Comparison of ENCODE assay signal across 2 cellular contexts in genomic region chr19:46069841-46070341, GRCh38.
A peak's percentile ranks its signal among the peaks of the same experiment; 100 is the strongest.
TF ChIP-seq lines count a peak whose summit lies in the region.

No MANE protein-coding gene starts in this region.

TF ChIP-seq in IMR-90, 13 proteins besides CTCF, POLR2A, EP300 and RAD21:
- no peak for TF ChIP-seq MAZ (IDR thresholded peaks at IDR 0.05; ENCODE audit: borderline replicate concordance, low read depth, low read length)
- no peak for TF ChIP-seq SMC3 (IDR thresholded peaks at IDR 0.05; ENCODE audit: low read depth, low read length)
- peak; percentile 55 for TF ChIP-seq BHLHE40 (IDR thresholded peaks at IDR 0.05; ENCODE audit: low read depth, low read length)
- TF ChIP-seq RCOR1 (IDR thresholded peaks at IDR 0.05; ENCODE audit: insufficient replicate concordance, low read length) = no peak
- TF ChIP-seq USF2 (IDR thresholded peaks at IDR 0.05; ENCODE audit: low read depth, low read length) = no peak
- peak; percentile 14; the same call in 1 of the 2 replicates for TF ChIP-seq CEBPB (IDR thresholded peaks at IDR 0.05; ENCODE audit: low read depth, low read length)
- no peak for TF ChIP-seq ELK1 (IDR thresholded peaks at IDR 0.05; ENCODE audit: borderline replicate concordance, low read depth, low read length)
- no peak for TF ChIP-seq MXI1 (IDR thresholded peaks at IDR 0.05; ENCODE audit: borderline replicate concordance, low read depth, low read length)
- no peak for TF ChIP-seq NFE2L2 (IDR thresholded peaks at IDR 0.05; ENCODE audit: low read depth, low read length)
- TF ChIP-seq MAFK (IDR thresholded peaks at IDR 0.05; ENCODE audit: low read depth, low read length) = no peak; the same call in 1 of the 2 replicates
- no peak for TF ChIP-seq RFX5 (IDR thresholded peaks at IDR 0.05; ENCODE audit: low read depth, low read length)
- TF ChIP-seq FOS (IDR thresholded peaks at IDR 0.05; ENCODE audit: low read depth, low read length) = peak; percentile 47; the same call in 1 of the 2 replicates
- TF ChIP-seq CHD1 (IDR thresholded peaks at IDR 0.05; ENCODE audit: low read depth, low read length) = no peak
TF ChIP-seq in IMR-90: peak in this region for 3.

TF ChIP-seq in K562, 482 proteins besides CTCF, POLR2A, EP300 and RAD21:
- TF ChIP-seq SIN3A (IDR thresholded peaks at IDR 0.05; ENCODE audit: borderline replicate concordance in 2 of 2, control insufficient read depth in 1 of 2, low read depth in 2 of 2, low read length in 2 of 2) = no peak
- TF ChIP-seq ELK3 (CRISPR knock-in tag; IDR thresholded peaks at IDR 0.05) = no peak
- TF ChIP-seq MNT (conservative IDR thresholded peaks at IDR 0.05) = no peak
- no peak for TF ChIP-seq ZNF561 (CRISPR knock-in tag; conservative IDR thresholded peaks at IDR 0.05)
- TF ChIP-seq ZNF143 (CRISPR knock-in tag; IDR thresholded peaks at IDR 0.05) = no peak
- TF ChIP-seq ZBTB17 (CRISPR knock-in tag; IDR thresholded peaks at IDR 0.05) = no peak
- TF ChIP-seq PREB (CRISPR knock-in tag; IDR thresholded peaks at IDR 0.05) = no peak
- TF ChIP-seq ZBTB26 (CRISPR knock-in tag; IDR thresholded peaks at IDR 0.05) = no peak
- no peak for TF ChIP-seq ZBTB1 (CRISPR knock-in tag; IDR thresholded peaks at IDR 0.05; ENCODE audit: borderline replicate concordance, low read depth)
- peak; percentile 47; the same call in 1 of the 2 replicates for TF ChIP-seq JUN (IDR thresholded peaks at IDR 0.05; ENCODE audit: borderline replicate concordance, low read depth, low read length)
- no peak for TF ChIP-seq JUN (CRISPR knock-in tag; IDR thresholded peaks at IDR 0.05; ENCODE audit: borderline replicate concordance)
- 0 out of 2 replicates have a peak, but pooled peaks have one; percentile 29 for TF ChIP-seq GTF2E2 (tag; IDR thresholded peaks at IDR 0.05)
- TF ChIP-seq MAZ (CRISPR knock-in tag; conservative IDR thresholded peaks at IDR 0.05 in 1 of 2, IDR thresholded peaks at IDR 0.05 in 1 of 2) = no peak
- no peak for TF ChIP-seq ZNF589 (CRISPR knock-in tag; IDR thresholded peaks at IDR 0.05; ENCODE audit: low read depth)
- no peak for TF ChIP-seq JUND (IDR thresholded peaks at IDR 0.05; ENCODE audit: borderline replicate concordance, low read depth, low read length)
- TF ChIP-seq JUND (tag; IDR thresholded peaks at IDR 0.05; ENCODE audit: borderline replicate concordance, low read depth, low read length) = no peak; the same call in 2 of the 3 replicates
- TF ChIP-seq ATF3 (IDR thresholded peaks at IDR 0.05) = peak; percentile 55
- TF ChIP-seq ATF3 (CRISPR knock-in tag; conservative IDR thresholded peaks at IDR 0.05) = no peak
- no peak for TF ChIP-seq BDP1 (IDR thresholded peaks at IDR 0.05; ENCODE audit: insufficient read depth, insufficient read length)
- peak; percentile 63 for TF ChIP-seq FOSL1 (tag; conservative IDR thresholded peaks at IDR 0.05)
- peak; percentile 56; the same call in 1 of the 2 replicates for TF ChIP-seq ATF7 (IDR thresholded peaks at IDR 0.05)
- TF ChIP-seq KHSRP (IDR thresholded peaks at IDR 0.05) = no peak
- no peak for TF ChIP-seq CEBPG (CRISPR knock-in tag; IDR thresholded peaks at IDR 0.05)
- 0 out of 4 replicates have a peak, but pooled peaks of 1 of the 2 experiments have one; percentile 20 for TF ChIP-seq CEBPG (tag; conservative IDR thresholded peaks at IDR 0.05 in 1 of 2, IDR thresholded peaks at IDR 0.05 in 1 of 2)
